34 cellular contexts compared by ENCODE assay signal in the genomic region with DNA sequence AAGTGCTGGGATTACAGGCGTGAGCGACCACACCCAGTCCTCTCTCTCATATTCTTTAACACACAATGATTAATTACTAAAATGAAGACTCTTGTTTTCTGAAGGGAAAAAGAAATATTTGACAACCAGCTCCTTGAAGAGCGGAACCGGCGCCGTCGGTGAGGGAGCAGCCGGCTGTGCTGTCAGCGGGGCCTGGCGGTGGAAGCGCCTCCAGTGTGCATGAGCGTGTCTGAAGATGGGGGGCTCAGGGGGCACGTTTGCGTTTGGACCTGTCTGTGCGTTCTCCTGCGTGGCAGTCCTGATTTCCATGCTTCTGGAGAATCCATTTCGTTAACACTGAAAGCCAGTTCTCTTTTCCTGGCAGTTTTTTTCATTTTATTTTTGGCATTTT.
"Had no signal": no experiment of that assay in that cellular context is flagged by ENCODE, and none has a peak within 500 bp of the region (broad histone marks: within the 10 kb centered on the region; RNA-seq: fewer than 3 reads in every experiment).

No MANE protein-coding gene starts in this region.

- H3K4me3 ChIP-seq: Peyer's patch had no signal

- H3K27me3 ChIP-seq: breast epithelium, Peyer's patch had no signal

- H3K9me3 ChIP-seq: breast epithelium, Peyer's patch had no signal

- H3K27ac ChIP-seq: Peyer's patch, VCaP had no signal

- H3K27me3 Mint-ChIP-seq: activated CD4-positive, alpha-beta T cell treated with anti-CD3 and anti-CD28 coated beads, Interleukin-2, amount 10 ng/mL, durations not matched to agents 24 days and 14 days; activated CD8-positive, alpha-beta T cell treated with anti-CD3 and anti-CD28 coated beads for 36 hours; activated naive CD8-positive, alpha-beta T cell treated with anti-CD3 and anti-CD28 coated beads for 36 hours; activated T-helper 17 cell treated with anti-CD3 and anti-CD28 coated beads, Interleukin-2, amount 50 U/mL, for 72 hours had no signal

- H3K4me3 Mint-ChIP-seq: activated CD4-positive, alpha-beta T cell treated with anti-CD3 and anti-CD28 coated beads, Interleukin-2, amount 10 ng/mL, durations not matched to agents 24 days and 14 days; activated CD8-positive, alpha-beta T cell treated with anti-CD3 and anti-CD28 coated beads for 36 hours; activated naive CD8-positive, alpha-beta T cell treated with anti-CD3 and anti-CD28 coated beads for 36 hours; activated T-cell treated with anti-CD3 and anti-CD28 coated beads, Interleukin-2, amount 50 U/mL, for 72 hours; activated T-helper 17 cell treated with anti-CD3 and anti-CD28 coated beads, Interleukin-2, amount 50 U/mL, for 72 hours had no signal

- H3K4me1 ChIP-seq: breast epithelium had no signal

- DNase-seq: activated CD4-positive, alpha-beta T cell treated with anti-CD3 and anti-CD28 coated beads for 1 hour; activated CD4-positive, alpha-beta T cell treated with anti-CD3 and anti-CD28 coated beads, Interleukin-2, amount 10 ng/mL, durations not matched to agents 24 days and 14 days; activated CD4-positive, alpha-beta T cell treated with anti-CD3 and anti-CD28 coated beads, Interleukin-2, amount 50 U/mL, for 4 hours; activated CD4-positive, CD25-positive, alpha-beta regulatory T cell; activated CD8-positive, alpha-beta T cell treated with anti-CD3 and anti-CD28 coated beads for 36 hours; activated effector memory CD4-positive, alpha-beta T cell treated with anti-CD3 and anti-CD28 coated beads, Interleukin-2, amount 50 U/mL, for 16 hours; activated naive CD4-positive, alpha-beta T cell; activated naive CD4-positive, alpha-beta T cell treated with anti-CD3 and anti-CD28 coated beads, Interleukin-2, amount 50 U/mL, for 16 hours; activated naive CD8-positive, alpha-beta T cell treated with anti-CD3 and anti-CD28 coated beads for 36 hours; activated T-cell treated with anti-CD3 and anti-CD28 coated beads, Interleukin-2, amount 50 U/mL, for 1 hour; activated T-cell treated with anti-CD3 and anti-CD28 coated beads, Interleukin-2, amount 50 U/mL, for 72 hours; amniotic stem cell; Karpas-422; NCI-H1048; NCI-H1105 treated with DMSO at 0.1 percent for 48 hours; NCI-H1436; NCI-H1694; NCI-H1930; NCI-H2171; NCI-H510A; NCI-H526; NCI-H748 treated with DMSO at 0.1 percent for 48 hours; NK-92 treated with Interleukin-12 subunit alpha and Interleukin-12 subunit beta, amount 100 ng/mL, for 24 hours; PC-3; Peyer's patch; RPMI8226; SIG-M5; SW 1271; T-helper 1 cell; T-helper 2 cell; T-helper 9 cell had no signal

- H3K27ac Mint-ChIP-seq: activated CD4-positive, alpha-beta T cell treated with anti-CD3 and anti-CD28 coated beads, Interleukin-2, amount 10 ng/mL, durations not matched to agents 24 days and 14 days; activated CD8-positive, alpha-beta T cell treated with anti-CD3 and anti-CD28 coated beads for 36 hours; activated naive CD8-positive, alpha-beta T cell treated with anti-CD3 and anti-CD28 coated beads for 36 hours; activated T-cell treated with anti-CD3 and anti-CD28 coated beads, Interleukin-2, amount 50 U/mL, for 72 hours; activated T-helper 17 cell treated with anti-CD3 and anti-CD28 coated beads, Interleukin-2, amount 50 U/mL, for 72 hours had no signal

- H3K36me3 ChIP-seq: breast epithelium had no signal

- H3K9me3 Mint-ChIP-seq: activated CD4-positive, alpha-beta T cell treated with anti-CD3 and anti-CD28 coated beads, Interleukin-2, amount 10 ng/mL, durations not matched to agents 24 days and 14 days; activated CD8-positive, alpha-beta T cell treated with anti-CD3 and anti-CD28 coated beads for 36 hours; activated naive CD8-positive, alpha-beta T cell treated with anti-CD3 and anti-CD28 coated beads for 36 hours; activated T-cell treated with anti-CD3 and anti-CD28 coated beads, Interleukin-2, amount 50 U/mL, for 72 hours; activated T-helper 17 cell treated with anti-CD3 and anti-CD28 coated beads, Interleukin-2, amount 50 U/mL, for 72 hours had no signal

- H3K4me1 Mint-ChIP-seq: activated naive CD8-positive, alpha-beta T cell treated with anti-CD3 and anti-CD28 coated beads for 36 hours; activated T-helper 17 cell treated with anti-CD3 and anti-CD28 coated beads, Interleukin-2, amount 50 U/mL, for 72 hours had no signal

- ATAC-seq: activated CD8-positive, alpha-beta T cell treated with anti-CD3 and anti-CD28 coated beads for 36 hours; activated T-cell treated with anti-CD3 and anti-CD28 coated beads, Interleukin-2, amount 50 U/mL, for 72 hours; activated T-helper 17 cell treated with anti-CD3 and anti-CD28 coated beads, Interleukin-2, amount 50 U/mL, for 72 hours; PC-3 had no signal
